Comparison of ENCODE assay signal across 8 cellular contexts in the genomic region with DNA sequence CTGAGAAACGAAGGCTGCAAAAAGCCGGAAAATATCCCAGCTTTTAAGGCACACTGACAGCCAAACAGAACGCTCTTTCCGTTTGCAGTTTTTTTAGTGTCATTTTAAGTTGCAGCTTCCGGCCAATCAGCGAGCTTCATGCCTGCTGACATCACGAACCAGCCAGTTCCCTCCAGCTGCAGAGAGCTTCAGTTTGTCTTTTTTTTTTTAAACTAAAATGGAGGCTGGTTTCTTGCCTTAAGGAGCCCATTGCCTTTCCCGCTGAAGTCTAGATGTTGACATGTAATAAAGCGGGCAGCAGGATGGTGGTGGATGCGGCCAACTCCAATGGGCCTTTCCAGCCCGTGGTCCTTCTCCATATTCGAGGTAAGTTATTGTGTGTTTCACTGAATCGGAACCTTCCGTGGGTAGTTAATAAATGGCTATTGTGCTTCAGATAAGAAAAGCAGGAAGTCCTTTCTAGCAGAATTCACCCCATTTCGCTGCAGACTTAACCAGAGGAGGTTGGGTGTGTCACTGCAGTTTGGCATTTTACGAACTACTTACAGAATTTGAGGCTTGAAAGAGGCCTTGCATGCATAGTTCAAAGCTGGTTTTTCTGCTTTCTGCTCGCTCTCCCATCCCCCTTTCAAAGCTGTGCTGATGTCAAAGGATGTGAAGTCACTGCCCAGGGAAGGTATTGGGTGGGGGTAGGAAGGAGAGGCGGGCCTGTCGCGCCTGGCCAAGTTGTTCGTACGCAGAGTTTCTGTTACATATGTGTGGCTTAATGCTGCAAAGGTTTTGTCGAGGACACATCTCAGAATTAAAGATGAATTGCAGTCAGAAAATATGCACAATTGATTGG. TPM values are rescaled to one million over a fixed set of nuclear protein-coding genes. Genes with fewer than 3 reads are reported as not detected.
A peak's percentile ranks its signal among the peaks of the same experiment; 100 is the strongest.
DNase-seq lines count a peak whose midpoint lies in the region; ATAC-seq and TF ChIP-seq lines count a peak whose summit lies in the region.

No MANE protein-coding gene starts in this region.

- H3K27ac Mint-ChIP-seq in activated naive CD8-positive, alpha-beta T cell treated with anti-CD3 and anti-CD28 coated beads, Interleukin-2, amount 10 ng/mL, durations not matched to agents 7 days and 5 days: peak overlapping the region; percentile 95

- H4K20me1 ChIP-seq in osteoblast (ENCODE audit: insufficient read depth, low read length): peaks cover 31% of the 10 kb centered on the region

- peak in 2 of 4 donors; percentile 72 to 79 for TF ChIP-seq EP300 in upper lobe of left lung (IDR thresholded peaks at IDR 0.05)

- peaks cover 46% of the 10 kb centered on the region for H3K79me2 ChIP-seq in osteoblast (ENCODE audit: insufficient read depth, low read length)

- intact Hi-C loops in head of caudate nucleus (cut with DNase I): no loop called here

- 0% methylated on average over 23 of the region's 23 CpGs for WGBS in upper lobe of left lung, 2 donors

- H3K4me1 ChIP-seq in osteoblast (ENCODE audit: insufficient read depth, low read length): peaks cover 23% of the 10 kb centered on the region
- H3K4me1 ChIP-seq in upper lobe of left lung: peaks cover 31 to 51% (median 41%) of the 10 kb centered on the region in 4 donors

- H3K27me3 ChIP-seq in osteoblast (ENCODE audit: insufficient read depth, low read length): no peaks in the 10 kb centered on the region
- no peaks in the 10 kb centered on the region for H3K27me3 ChIP-seq in upper lobe of left lung

- H3K9me3 ChIP-seq in osteoblast (ENCODE audit: low read depth, low read length) (no peaks in the 10 kb centered on the region), upper lobe of left lung (no peaks in the 10 kb centered on the region)

- peaks cover 36% of the 10 kb centered on the region for H3K4me1 Mint-ChIP-seq in activated naive CD8-positive, alpha-beta T cell treated with anti-CD3 and anti-CD28 coated beads, Interleukin-2, amount 10 ng/mL, durations not matched to agents 7 days and 5 days

- TF ChIP-seq CTCF in GM12865 (IDR thresholded peaks at IDR 0.05; ENCODE audit: insufficient read depth, low read depth, low read length, missing control alignments) (no peak), osteoblast (IDR thresholded peaks at IDR 0.05; ENCODE audit: extremely low read depth, low read depth, low read length) (no peak), upper lobe of left lung (IDR thresholded peaks at IDR 0.05) (peak in 1 of 6 experiments; percentile 6)

- H3K4me3 ChIP-seq in GM12865 (ENCODE audit: low read depth, low read length) (peak overlapping the region; percentile 91), osteoblast (ENCODE audit: insufficient read depth, low read length) (peak overlapping the region; percentile 86), upper lobe of left lung (peak overlapping the region; percentile 49 to 67 (median 62))

- H3K36me3 Mint-ChIP-seq in activated naive CD8-positive, alpha-beta T cell treated with anti-CD3 and anti-CD28 coated beads, Interleukin-2, amount 10 ng/mL, durations not matched to agents 7 days and 5 days: peaks cover 22% of the 10 kb centered on the region

- DNase-seq in GM12865 (ENCODE audit: low read depth): peak; percentile 96
- peak; percentile 89 for DNase-seq in NCI-H1105 (lab: John Stamatoyannopoulos, UW)
- DNase-seq in SKM-1 (lab: John Stamatoyannopoulos, UW; ENCODE audit: unreplicated experiment): peak; percentile 38
- peak; percentile 77 for DNase-seq in activated naive CD8-positive, alpha-beta T cell treated with anti-CD3 and anti-CD28 coated beads, Interleukin-2, amount 10 ng/mL, durations not matched to agents 7 days and 5 days
- peak; percentile 65 to 94 (median 88) for DNase-seq in head of caudate nucleus
- DNase-seq in osteoblast (ENCODE audit: insufficient read length, low spot score, missing footprints): peak; percentile 85
- peak; percentile 78 to 93 for DNase-seq in upper lobe of left lung

- H2AFZ ChIP-seq in osteoblast (ENCODE audit: low read length): peak overlapping the region; percentile 91

- peak overlapping the region; percentile 86 for H3K4me3 Mint-ChIP-seq in activated naive CD8-positive, alpha-beta T cell treated with anti-CD3 and anti-CD28 coated beads, Interleukin-2, amount 10 ng/mL, durations not matched to agents 7 days and 5 days

- peak overlapping the region; percentile 92 for H3K4me2 ChIP-seq in osteoblast (ENCODE audit: insufficient read depth, low read length)

- TF ChIP-seq POLR2A in upper lobe of left lung (IDR thresholded peaks at IDR 0.05): peak in 3 of 4 donors; percentile 49 to 85 (median 66)

- H3K36me3 ChIP-seq in osteoblast (ENCODE audit: insufficient read depth, low read length) (peaks cover 5% of the 10 kb centered on the region), upper lobe of left lung (peaks cover 0 to 3% (median 0%) of the 10 kb centered on the region in 4 donors)

- H3K27ac ChIP-seq in osteoblast (ENCODE audit: low read depth, low read length) (peak overlapping the region; percentile 100), upper lobe of left lung (peak overlapping the region; percentile 96 to 99 (median 98))

- POLR2A ChIA-PET in activated naive CD8-positive, alpha-beta T cell treated with anti-CD3 and anti-CD28 coated beads, Interleukin-2, amount 10 ng/mL, durations not matched to agents 7 days and 5 days (lab: Charles Lee): interaction anchor here (0.6 to 8.7 kb wide), 26 partner anchors 10 to 1172 kb away, joined by 3 to 231 read pairs (median 6); a partner anchor contains a TSS

- ATAC-seq in HG02678 (IDR thresholded peaks at IDR 0.05; ENCODE audit: unreplicated experiment) (peak; percentile 92), upper lobe of left lung (ENCODE audit: low FRiP score in 2 of 2) (peak; percentile 96 to 98)
- peak; percentile 90 for ATAC-seq in activated naive CD8-positive, alpha-beta T cell treated with anti-CD3 and anti-CD28 coated beads, Interleukin-2, amount 10 ng/mL, durations not matched to agents 7 days and 5 days (ENCODE audit: low read depth)

- no peaks in the 10 kb centered on the region for H3K27me3 Mint-ChIP-seq in activated naive CD8-positive, alpha-beta T cell treated with anti-CD3 and anti-CD28 coated beads, Interleukin-2, amount 10 ng/mL, durations not matched to agents 7 days and 5 days

- no peaks in the 10 kb centered on the region for H3K9me3 Mint-ChIP-seq in activated naive CD8-positive, alpha-beta T cell treated with anti-CD3 and anti-CD28 coated beads, Interleukin-2, amount 10 ng/mL, durations not matched to agents 7 days and 5 days

RNA-seq across cellular contexts. Expression of a gene that starts 48.4 kb away (rescaled TPM):
- 100 to 1,000 TPM; 369 to 382 TPM for total RNA-seq in activated naive CD8-positive, alpha-beta T cell treated with anti-CD3 and anti-CD28 coated beads, Interleukin-2, amount 10 ng/mL, durations not matched to agents 7 days and 5 days
- total RNA-seq in osteoblast (101 and 111 TPM in 2 replicates), upper lobe of left lung (100 to 1,000 TPM; 105 to 208 (median 133) TPM)

Comparison
In these comparisons a context has a peak if more than half of its experiments do, and no peak if none do; other contexts are left out.
1. Peak in every context shown above with its lines: DNase-seq, ATAC-seq, H3K4me3 ChIP-seq and H3K27ac ChIP-seq.
2. DNase-seq: peak in every context shown above with its lines; median percentile 96 in GM12865; 89 in NCI-H1105; 88 in head of caudate nucleus; 86 in upper lobe of left lung; 85 in osteoblast; 77 in activated naive CD8-positive, alpha-beta T cell treated with anti-CD3 and anti-CD28 coated beads, Interleukin-2, amount 10 ng/mL, durations not matched to agents 7 days and 5 days; 38 in SKM-1.